ENCODE assay signal across 8 cellular contexts in the genomic region with DNA sequence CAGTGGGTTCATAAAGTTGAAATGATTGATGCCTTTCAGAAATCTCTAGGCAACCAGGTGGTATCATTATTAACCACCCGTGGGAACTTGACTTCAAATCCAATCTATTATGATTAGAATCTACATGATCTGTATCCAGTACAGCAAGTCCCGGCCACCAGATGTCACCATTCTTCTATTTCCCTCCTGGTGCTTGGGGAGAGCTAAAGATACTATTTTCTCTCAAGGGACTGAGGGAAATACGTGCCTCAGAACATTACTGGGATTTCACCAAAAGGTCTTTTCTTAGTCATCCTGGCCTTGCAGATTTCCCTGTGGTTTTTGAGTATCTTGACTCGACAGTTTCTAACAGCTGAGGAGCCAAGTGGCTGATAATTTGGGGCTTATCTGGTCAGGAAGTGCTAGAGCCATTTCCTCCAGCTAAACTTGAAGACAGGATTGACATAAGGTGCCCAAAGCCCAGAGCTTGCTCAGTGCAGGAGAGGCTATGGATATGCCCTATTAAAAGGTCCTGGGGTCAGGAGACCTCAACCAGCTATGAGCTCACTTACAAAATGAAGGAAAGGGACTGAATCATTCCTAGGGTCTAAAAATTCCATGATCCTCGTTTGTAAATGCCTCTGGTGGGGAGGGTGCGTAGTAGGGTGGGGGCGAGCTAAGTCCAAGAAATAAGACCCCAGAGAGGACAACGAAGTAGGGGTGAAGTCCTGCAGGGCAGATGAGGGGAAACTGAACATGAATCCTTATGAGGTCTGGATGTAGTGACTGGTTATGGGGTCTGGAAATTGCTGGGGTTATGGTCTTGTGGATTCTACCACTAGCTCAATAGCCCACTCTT.
DNase-seq lines count a peak whose midpoint lies in the region; ATAC-seq and TF ChIP-seq lines count a peak whose summit lies in the region.

No MANE protein-coding gene starts in this region.

- peak; percentile 76 to 99 (median 93) for TF ChIP-seq CTCF in dorsolateral prefrontal cortex (IDR thresholded peaks at IDR 0.05 in 54 of 56, conservative IDR thresholded peaks at IDR 0.05 in 2 of 56; ENCODE audit: low read depth in 1 of 56, partially characterized antibody in 56 of 56)

- ATAC-seq in GM19397 (IDR thresholded peaks at IDR 0.05; ENCODE audit: unreplicated experiment) (peak; percentile 32), HG03520 (IDR thresholded peaks at IDR 0.05; ENCODE audit: unreplicated experiment) (peak; percentile 41)

- DNase-seq in CD1c-positive myeloid dendritic cell (ENCODE audit: extremely low spot score) (peak; percentile 92), NCI-H748 treated with DMSO at 0.1 percent for 48 hours (lab: John Stamatoyannopoulos, UW) (peak; percentile 76), dorsolateral prefrontal cortex (peak; percentile 73 to 98 (median 90)), medulla oblongata (ENCODE audit: extremely low spot score) (peak; percentile 97)
- DNase-seq in activated CD4-positive, alpha-beta T cell treated with anti-CD3 and anti-CD28 coated beads, Interleukin-2, amount 50 U/mL, for 24 hours (ENCODE audit: low read depth in 1 of 2, low spot score in 1 of 2): peak; percentile 59 to 86
- peak; percentile 59 for DNase-seq in stimulated activated CD8-positive, alpha-beta memory T cell treated with anti-CD3 and anti-CD28 coated beads, Interleukin-12 subunit alpha, Interleukin-12 subunit beta, amount 100 ng/mL, for 4 hours (ENCODE audit: low read depth)

- H3K27me3 ChIP-seq in dorsolateral prefrontal cortex: no peaks in the 10 kb centered on the region

- peak overlapping the region in 19 of 59 donors; percentile 1 to 97 (median 88) for H3K4me3 ChIP-seq in dorsolateral prefrontal cortex

- intact Hi-C loops in dorsolateral prefrontal cortex (cut with DNase I): loop anchor here (1.0 to 10.0 kb wide), 9 partner anchors 89 to 799 kb away; a partner anchor contains a TSS

- H3K27ac ChIP-seq in dorsolateral prefrontal cortex: peak overlapping the region in 56 of 59 donors; percentile 13 to 98 (median 93)
